Comparison of ENCODE assay signal across 26 cellular contexts in genomic region chr20:37414636-37415035, GRCh38.
"Had no signal": no experiment of that assay in that cellular context is flagged by ENCODE, and none has a peak within 500 bp of the region (broad histone marks: within the 10 kb centered on the region; RNA-seq: fewer than 3 reads in every experiment).

No MANE protein-coding gene starts in this region.

- H3K27ac Mint-ChIP-seq: activated CD4-positive, alpha-beta T cell treated with anti-CD3 and anti-CD28 coated beads, Interleukin-2, amount 10 ng/mL, durations not matched to agents 7 days and 5 days; activated CD8-positive, alpha-beta memory T cell treated with anti-CD3 and anti-CD28 coated beads, Interleukin-2, amount 10 ng/mL, durations not matched to agents 7 days and 5 days; activated CD8-positive, alpha-beta T cell treated with anti-CD3 and anti-CD28 coated beads for 36 hours; activated naive CD4-positive, alpha-beta T cell treated with anti-CD3 and anti-CD28 coated beads, Interleukin-2, amount 10 ng/mL, durations not matched to agents 7 days and 5 days; effector memory CD8-positive, alpha-beta T cell; progenitor cell of endocrine pancreas; stimulated activated memory B cell treated with anti-CD40 and anti-IgM and Interleukin-4, amounts not matched to agents 10 μg/mL and 1 μg/mL and 100 μg/mL, for 72 hours; T-helper 17 cell had no signal

- H3K27me3 ChIP-seq: colonic mucosa, dorsolateral prefrontal cortex, sigmoid colon, testis, vagina had no signal

- H3K4me3 Mint-ChIP-seq: activated CD4-positive, alpha-beta T cell treated with anti-CD3 and anti-CD28 coated beads, Interleukin-2, amount 10 ng/mL, durations not matched to agents 7 days and 5 days; activated CD8-positive, alpha-beta memory T cell treated with anti-CD3 and anti-CD28 coated beads, Interleukin-2, amount 10 ng/mL, durations not matched to agents 7 days and 5 days; activated CD8-positive, alpha-beta T cell treated with anti-CD3 and anti-CD28 coated beads for 36 hours; activated naive CD4-positive, alpha-beta T cell treated with anti-CD3 and anti-CD28 coated beads, Interleukin-2, amount 10 ng/mL, durations not matched to agents 7 days and 5 days; effector memory CD8-positive, alpha-beta T cell; stimulated activated memory B cell treated with anti-CD40 and anti-IgM and Interleukin-4, amounts not matched to agents 10 μg/mL and 1 μg/mL and 100 μg/mL, for 72 hours; T-helper 17 cell had no signal

- H3K36me3 Mint-ChIP-seq: activated CD8-positive, alpha-beta memory T cell treated with anti-CD3 and anti-CD28 coated beads, Interleukin-2, amount 10 ng/mL, durations not matched to agents 7 days and 5 days; activated naive CD4-positive, alpha-beta T cell treated with anti-CD3 and anti-CD28 coated beads, Interleukin-2, amount 10 ng/mL, durations not matched to agents 7 days and 5 days; stimulated activated memory B cell treated with anti-CD40 and anti-IgM and Interleukin-4, amounts not matched to agents 10 μg/mL and 1 μg/mL and 100 μg/mL, for 72 hours had no signal

- H3K9me3 ChIP-seq: colonic mucosa, esophagus squamous epithelium, gastrocnemius medialis, mucosa of descending colon, sigmoid colon, testis, vagina had no signal

- H3K4me1 Mint-ChIP-seq: activated CD4-positive, alpha-beta T cell treated with anti-CD3 and anti-CD28 coated beads, Interleukin-2, amount 10 ng/mL, durations not matched to agents 7 days and 5 days had no signal

- ATAC-seq: activated CD8-positive, alpha-beta memory T cell treated with anti-CD3 and anti-CD28 coated beads, Interleukin-2, amount 10 ng/mL, durations not matched to agents 7 days and 5 days; activated CD8-positive, alpha-beta T cell treated with anti-CD3 and anti-CD28 coated beads for 36 hours; effector memory CD8-positive, alpha-beta T cell; gastrocnemius medialis; left colon; mucosa of descending colon; stimulated activated memory B cell treated with anti-CD40 and anti-IgM and Interleukin-4, amounts not matched to agents 10 μg/mL and 1 μg/mL and 100 μg/mL, for 72 hours; T-helper 17 cell had no signal

- H3K4me1 ChIP-seq: colonic mucosa, gastrocnemius medialis, testis had no signal

- H3K27ac ChIP-seq: colonic mucosa, dorsolateral prefrontal cortex, esophagus squamous epithelium, gastrocnemius medialis, sigmoid colon, testis, vagina, VCaP had no signal

- H3K27me3 Mint-ChIP-seq: activated CD8-positive, alpha-beta T cell treated with anti-CD3 and anti-CD28 coated beads for 36 hours; stimulated activated memory B cell treated with anti-CD40 and anti-IgM and Interleukin-4, amounts not matched to agents 10 μg/mL and 1 μg/mL and 100 μg/mL, for 72 hours; T-helper 17 cell had no signal

- H3K9me3 Mint-ChIP-seq: activated CD4-positive, alpha-beta T cell treated with anti-CD3 and anti-CD28 coated beads, Interleukin-2, amount 10 ng/mL, durations not matched to agents 7 days and 5 days; activated CD8-positive, alpha-beta T cell treated with anti-CD3 and anti-CD28 coated beads for 36 hours; activated naive CD4-positive, alpha-beta T cell treated with anti-CD3 and anti-CD28 coated beads, Interleukin-2, amount 10 ng/mL, durations not matched to agents 7 days and 5 days; effector memory CD8-positive, alpha-beta T cell; stimulated activated memory B cell treated with anti-CD40 and anti-IgM and Interleukin-4, amounts not matched to agents 10 μg/mL and 1 μg/mL and 100 μg/mL, for 72 hours had no signal

- H3K4me2 ChIP-seq: smooth muscle cell had no signal

- DNase-seq: activated CD4-positive, alpha-beta T cell treated with anti-CD3 and anti-CD28 coated beads, Interleukin-2, amount 10 ng/mL, durations not matched to agents 7 days and 5 days; activated CD4-positive, CD25-positive, alpha-beta regulatory T cell treated with anti-CD3 and anti-CD28 coated beads, Interleukin-2, amount 50 U/mL, for 72 hours; activated CD8-positive, alpha-beta memory T cell treated with anti-CD3 and anti-CD28 coated beads, Interleukin-2, amount 10 ng/mL, durations not matched to agents 7 days and 5 days; activated CD8-positive, alpha-beta T cell treated with anti-CD3 and anti-CD28 coated beads for 36 hours; activated effector memory CD4-positive, alpha-beta T cell treated with anti-CD3 and anti-CD28 coated beads, Interleukin-2, amount 50 U/mL, for 16 hours; activated naive CD4-positive, alpha-beta T cell treated with anti-CD3 and anti-CD28 coated beads, Interleukin-2, amount 10 ng/mL, durations not matched to agents 7 days and 5 days; activated T-cell treated with anti-CD3 and anti-CD28 coated beads for 4 hours; aorta; colonic mucosa; dorsolateral prefrontal cortex; effector memory CD8-positive, alpha-beta T cell; esophagus squamous epithelium; gastrocnemius medialis; left colon; mesenchymal stem cell; sigmoid colon; stimulated activated CD4-positive, alpha-beta T cell treated with anti-CD3 and anti-CD28 coated beads, Interleukin-15, amount 100 ng/mL, for 24 hours; T-helper 17 cell; testis; trophoblast cell had no signal
